26 cellular contexts compared by ENCODE assay signal in genomic region chr5:42648036-42648435, GRCh38.
"Had no signal": no experiment of that assay in that cellular context is flagged by ENCODE, and none has a peak within 500 bp of the region (broad histone marks: within the 10 kb centered on the region; RNA-seq: fewer than 3 reads in every experiment).

No MANE protein-coding gene starts in this region.

- H3K27ac Mint-ChIP-seq: mesothelial cell of epicardium; natural killer cell; progenitor cell of endocrine pancreas; stimulated activated naive CD8-positive, alpha-beta T cell treated with anti-CD3 and anti-CD28 coated beads, Interleukin-15, Interleukin-2, amounts not matched to agents 100 ng/mL and 50 ng/mL, for 24 hours; type B pancreatic cell had no signal

- H3K27me3 ChIP-seq: left lung, tibial nerve, uterus had no signal

- H3K27ac ChIP-seq: left lung, lower lobe of right lung, parathyroid adenoma, skin epidermis, tibial nerve, uterus had no signal

- H3K4me3 Mint-ChIP-seq: mesothelial cell of epicardium; naive B cell; natural killer cell; stimulated activated naive CD8-positive, alpha-beta T cell treated with anti-CD3 and anti-CD28 coated beads, Interleukin-15, Interleukin-2, amounts not matched to agents 100 ng/mL and 50 ng/mL, for 24 hours; type B pancreatic cell had no signal

- DNase-seq: hippocampal formation; kidney; left colon; left lung; lower lobe of right lung; mesendoderm; naive B cell; natural killer cell; nucleus accumbens; retina; right cardiac atrium; stimulated activated CD4-positive, alpha-beta T cell treated with anti-CD3 and anti-CD28 coated beads, Interleukin-12 subunit alpha, Interleukin-12 subunit beta, amount 100 ng/mL, for 4 hours; stimulated activated CD4-positive, alpha-beta T cell treated with anti-CD3 and anti-CD28 coated beads, Interleukin-15, amount 100 ng/mL, for 24 hours; stimulated activated CD4-positive, alpha-beta T cell treated with anti-CD3 and anti-CD28 coated beads, Interleukin-2, amount 100 ng/mL, for 24 hours; stimulated activated CD4-positive, alpha-beta T cell treated with anti-CD3 and anti-CD28 coated beads, Interleukin-4, amount 100 ng/mL, for 1 hour; stimulated activated naive CD4-positive, alpha-beta T cell; substantia nigra; uterus had no signal

- H3K4me1 Mint-ChIP-seq: natural killer cell had no signal

- H3K4me1 ChIP-seq: left lung, lower lobe of right lung, parathyroid adenoma, uterus had no signal

- H3K27me3 Mint-ChIP-seq: progenitor cell of endocrine pancreas, type B pancreatic cell had no signal

- H3K79me2 ChIP-seq: parathyroid adenoma had no signal

- FAIRE-seq: kidney had no signal

- H3K36me3 ChIP-seq: left lung, lower lobe of right lung, tibial nerve, uterus had no signal

- H3K9me3 ChIP-seq: left lung, lower lobe of right lung, tibial nerve, uterus had no signal

- H3K9me3 Mint-ChIP-seq: mesothelial cell of epicardium; naive B cell; natural killer cell; stimulated activated naive CD8-positive, alpha-beta T cell treated with anti-CD3 and anti-CD28 coated beads, Interleukin-15, Interleukin-2, amounts not matched to agents 100 ng/mL and 50 ng/mL, for 24 hours had no signal

- H3K36me3 Mint-ChIP-seq: mesothelial cell of epicardium, naive B cell, natural killer cell, type B pancreatic cell had no signal

- ATAC-seq: left colon, left lung, lower lobe of right lung, natural killer cell, right cardiac atrium, sciatic nerve had no signal

- H3K4me3 ChIP-seq: left lung, lower lobe of right lung, skin epidermis, tibial nerve, uterus had no signal

- H3K9ac ChIP-seq: parathyroid adenoma had no signal

- H2AFZ ChIP-seq: parathyroid adenoma had no signal
